1 cellular context compared by ENCODE assay signal in genomic region chr10:103818110-103818509, GRCh38.
TF ChIP-seq lines count a peak whose summit lies in the region.

No MANE protein-coding gene starts in this region.

TF ChIP-seq in HEK293, 187 proteins besides CTCF, POLR2A, EP300 and RAD21 (continued from another document):
- no peak for TF ChIP-seq ZFP37 (tag by site-specific recombination; IDR thresholded peaks at IDR 0.05)
- TF ChIP-seq MEIS1 (CRISPR knock-in tag; IDR thresholded peaks at IDR 0.05; ENCODE audit: borderline replicate concordance), result no peak
